Comparison of ENCODE assay signal across 16 cellular contexts in genomic region chr18:23215294-23215693, GRCh38.
DNase-seq lines count a peak whose midpoint lies in the region; ATAC-seq and TF ChIP-seq lines count a peak whose summit lies in the region.
"Had no signal": no experiment of that assay in that cellular context is flagged by ENCODE, and none has a peak within 500 bp of the region (broad histone marks: within the 10 kb centered on the region; RNA-seq: fewer than 3 reads in every experiment).

No MANE protein-coding gene starts in this region.

- no peak for TF ChIP-seq CTCF in KMS-11 (conservative IDR thresholded peaks at IDR 0.05; ENCODE audit: low read depth, low read length)

- H3K4me1 ChIP-seq in KMS-11 (ENCODE audit: low read depth, poor library complexity, severe bottlenecking) = peaks cover 54% of the 10 kb centered on the region
- H3K4me1 ChIP-seq: HAP-1 had no signal

- ATAC-seq in left ventricle myocardium superior (peak; percentile 39), Right ventricle myocardium superior (ENCODE audit: poor library complexity) (no peak)

- H3K9ac ChIP-seq in KMS-11 = no peak overlapping the region

- no peaks in the 10 kb centered on the region for H3K27me3 ChIP-seq in KMS-11 (ENCODE audit: insufficient read depth, low read depth)

- H3K79me2 ChIP-seq in KMS-11 (ENCODE audit: insufficient read depth, low read depth) = peaks cover 18% of the 10 kb centered on the region; the same call in 1 of the 2 replicates

- H3K27ac ChIP-seq in KMS-11 (peak overlapping the region; percentile 10; the same call in 1 of the 2 replicates), angular gyrus (ENCODE audit: low read depth, low read length) (peak overlapping the region; percentile 86)

- intact Hi-C loops in left ventricle myocardium superior (cut with micrococcal nuclease) = no loop called here
- intact Hi-C loops in Right ventricle myocardium superior (cut with DNase I) = no loop called here
- intact Hi-C loops in posterior vena cava (cut with DNase I) = no loop called here

- peaks cover 24% of the 10 kb centered on the region; the same call in 1 of the 2 replicates for H3K36me3 ChIP-seq in KMS-11 (ENCODE audit: insufficient read depth)
- H3K36me3 ChIP-seq: HAP-1 had no signal

- no peak for DNase-seq in left ventricle myocardium superior
- DNase-seq in Right ventricle myocardium superior = no peak
- peak; percentile 16 for DNase-seq in posterior vena cava (ENCODE audit: low spot score)
- no peak for DNase-seq in NCI-H1105 treated with DMSO at 0.1 percent for 48 hours (lab: John Stamatoyannopoulos, UW)
- DNase-seq: C1 segment of cervical spinal cord; Calu3; CD4-positive, alpha-beta memory T cell; COR-L47; DMS53; DMS79 treated with DMSO at 0.1 percent for 48 hours; GF-D8; GOT3; HFFc6 had no signal

- no peak overlapping the region for H3K4me2 ChIP-seq in KMS-11

- no peaks in the 10 kb centered on the region for H4K20me1 ChIP-seq in KMS-11 (ENCODE audit: insufficient read depth)

- no peak overlapping the region for H3K4me3 ChIP-seq in KMS-11 (IDR thresholded peaks at IDR 0.05; ENCODE audit: insufficient read depth, low read depth, low read length)
- H3K4me3 ChIP-seq: HAP-1 had no signal

- H2AFZ ChIP-seq in KMS-11 (ENCODE audit: low read depth) = no peak overlapping the region
